24 cellular contexts compared by ENCODE assay signal in genomic region chr14:102033241-102033640, GRCh38. TPM values are rescaled to one million over a fixed set of nuclear protein-coding genes. Genes with fewer than 3 reads are reported as not detected.
A peak's percentile ranks its signal among the peaks of the same experiment; 100 is the strongest.
DNase-seq lines count a peak whose midpoint lies in the region; ATAC-seq and TF ChIP-seq lines count a peak whose summit lies in the region.
"Had no signal": no experiment of that assay in that cellular context is flagged by ENCODE, and none has a peak within 500 bp of the region (broad histone marks: within the 10 kb centered on the region; RNA-seq: fewer than 3 reads in every experiment).

No MANE protein-coding gene starts in this region.

- no peak overlapping the region for H2AFZ ChIP-seq in HCT116 (ENCODE audit: low read depth, low read length, poor library complexity, severe bottlenecking)
- H2AFZ ChIP-seq: GM23248 had no signal

- intact Hi-C loops in HCT116 (cut with micrococcal nuclease), result no loop called here
- intact Hi-C loops in colonic mucosa (cut with DNase I), result no loop called here

- H3K9me3 ChIP-seq in HCT116 (ENCODE audit: control insufficient read depth in 1 of 2, insufficient read depth in 1 of 2, low read depth in 1 of 2, low read length in 2 of 2), result no peaks in the 10 kb centered on the region
- H3K9me3 ChIP-seq in WERI-Rb-1 (ENCODE audit: severe bottlenecking), result no peaks in the 10 kb centered on the region
- H3K9me3 ChIP-seq in colonic mucosa, result no peaks in the 10 kb centered on the region
- H3K9me3 ChIP-seq: BLaER1 treated with 17β-estradiol and CSF1 and Interleukin-3, amounts not matched to agents 10 nM and 100 nM; SJSA1 had no signal

- H3K27ac Mint-ChIP-seq in activated naive CD4-positive, alpha-beta T cell treated with anti-CD3 and anti-CD28 coated beads, Interleukin-2, amount 50 U/mL, for 72 hours, result peak overlapping the region; percentile 48 to 70
- H3K27ac Mint-ChIP-seq in activated naive CD4-positive, alpha-beta T cell treated with anti-CD3 and anti-CD28 coated beads, Interleukin-2, amount 10 ng/mL, durations not matched to agents 7 days and 5 days, result no peak overlapping the region
- peak overlapping the region; percentile 47 for H3K27ac Mint-ChIP-seq in stimulated activated naive B cell treated with anti-CD40 and anti-IgM and Interleukin-4, amounts not matched to agents 10 μg/mL and 1 μg/mL and 100 μg/mL, for 72 hours
- H3K27ac Mint-ChIP-seq: CD4-positive, alpha-beta T cell; HFFc6 had no signal

- H3K27me3 Mint-ChIP-seq in activated naive CD4-positive, alpha-beta T cell treated with anti-CD3 and anti-CD28 coated beads, Interleukin-2, amount 10 ng/mL, durations not matched to agents 7 days and 5 days, result no peaks in the 10 kb centered on the region
- H3K27me3 Mint-ChIP-seq in stimulated activated naive B cell treated with anti-CD40 and anti-IgM and Interleukin-4, amounts not matched to agents 10 μg/mL and 1 μg/mL and 100 μg/mL, for 72 hours, result no peaks in the 10 kb centered on the region
- H3K27me3 Mint-ChIP-seq: CD4-positive, alpha-beta T cell had no signal

- TSS peak; percentile 23 for BruUV-seq in HCT116 (replicated peaks; lab: Mats Ljungman, UMichigan)

- no peak for ATAC-seq in activated naive CD4-positive, alpha-beta T cell treated with anti-CD3 and anti-CD28 coated beads, Interleukin-2, amount 50 U/mL, for 72 hours
- ATAC-seq in HCT116, result no peak
- no peak for ATAC-seq in stimulated activated naive B cell treated with anti-CD40 and anti-IgM and Interleukin-4, amounts not matched to agents 10 μg/mL and 1 μg/mL and 100 μg/mL, for 72 hours (replicated peaks)

- no peaks in the 10 kb centered on the region for H3K4me1 Mint-ChIP-seq in activated naive CD4-positive, alpha-beta T cell treated with anti-CD3 and anti-CD28 coated beads, Interleukin-2, amount 10 ng/mL, durations not matched to agents 7 days and 5 days
- no peaks in the 10 kb centered on the region for H3K4me1 Mint-ChIP-seq in stimulated activated naive B cell treated with anti-CD40 and anti-IgM and Interleukin-4, amounts not matched to agents 10 μg/mL and 1 μg/mL and 100 μg/mL, for 72 hours
- H3K4me1 Mint-ChIP-seq: H9 had no signal

- H3K4me3 Mint-ChIP-seq in activated naive CD4-positive, alpha-beta T cell treated with anti-CD3 and anti-CD28 coated beads, Interleukin-2, amount 10 ng/mL, durations not matched to agents 7 days and 5 days, result no peak overlapping the region
- H3K4me3 Mint-ChIP-seq in stimulated activated naive B cell treated with anti-CD40 and anti-IgM and Interleukin-4, amounts not matched to agents 10 μg/mL and 1 μg/mL and 100 μg/mL, for 72 hours, result no peak overlapping the region
- H3K4me3 Mint-ChIP-seq: CD4-positive, alpha-beta T cell; H9; HFFc6 had no signal

- no peak overlapping the region for H3K4me3 ChIP-seq in HCT116 (replicated peaks in 1 of 2; ENCODE audit: low read depth in 1 of 2, low read length in 2 of 2)
- no peak overlapping the region for H3K4me3 ChIP-seq in WERI-Rb-1 (ENCODE audit: low read depth, low read length)
- no peak overlapping the region for H3K4me3 ChIP-seq in colonic mucosa
- H3K4me3 ChIP-seq: BLaER1 treated with 17β-estradiol and CSF1 and Interleukin-3, amounts not matched to agents 10 nM and 100 nM; GM23248; SJSA1 had no signal

- H4K20me1 ChIP-seq in HCT116 (ENCODE audit: insufficient read depth), result no peaks in the 10 kb centered on the region

- no peaks in the 10 kb centered on the region; a peak in 1 of 4 replicates for H3K4me1 ChIP-seq in HCT116 (ENCODE audit: control insufficient read depth in 1 of 2, insufficient read depth in 2 of 2, low read length in 2 of 2)
- no peaks in the 10 kb centered on the region for H3K4me1 ChIP-seq in colonic mucosa

- POLR2A ChIA-PET in HCT116 (lab: Charles Lee), result no interaction called here

- no peak overlapping the region for H3K27ac ChIP-seq in HCT116 (ENCODE audit: low read depth, low read length)
- peak overlapping the region; percentile 67 for H3K27ac ChIP-seq in WERI-Rb-1
- H3K27ac ChIP-seq in colonic mucosa, result no peak overlapping the region
- H3K27ac ChIP-seq: BLaER1 treated with 17β-estradiol and CSF1 and Interleukin-3, amounts not matched to agents 10 nM and 100 nM; GM23248; SJSA1 had no signal

- no peaks in the 10 kb centered on the region for H3K79me2 ChIP-seq in HCT116 (ENCODE audit: insufficient read depth, low read length)

- TF ChIP-seq RAD21 in HCT116 (IDR thresholded peaks at IDR 0.05; ENCODE audit: low read depth), result no peak

- H3K9me2 ChIP-seq in HCT116 (ENCODE audit: insufficient read depth), result no peaks in the 10 kb centered on the region

- H3K27me3 ChIP-seq in HCT116 (ENCODE audit: insufficient read depth, low read length), result no peaks in the 10 kb centered on the region
- H3K27me3 ChIP-seq in WERI-Rb-1 (ENCODE audit: insufficient read depth, low read depth, severe bottlenecking), result no peaks in the 10 kb centered on the region
- H3K27me3 ChIP-seq in colonic mucosa, result no peaks in the 10 kb centered on the region
- H3K27me3 ChIP-seq: BLaER1 treated with 17β-estradiol and CSF1 and Interleukin-3, amounts not matched to agents 10 nM and 100 nM; SJSA1 had no signal

- RAD21 ChIA-PET in HCT116 (lab: Charles Lee; ENCODE audit: low non-redundant PET in 1 of 2, low total read pairs in 2 of 2, uncharacterized antibody in 2 of 2, unreplicated experiment in 2 of 2), result no interaction called here

- TF ChIP-seq CTCF in HCT116 (IDR thresholded peaks at IDR 0.05 in 2 of 3, conservative IDR thresholded peaks at IDR 0.05 in 1 of 3; ENCODE audit: borderline replicate concordance in 1 of 3, insufficient read depth in 1 of 3, low read depth in 2 of 3, low read length in 2 of 3) (no peak), WERI-Rb-1 (IDR thresholded peaks at IDR 0.05; ENCODE audit: low read depth, low read length) (no peak), colonic mucosa (IDR thresholded peaks at IDR 0.05) (no peak)

- H3K36me3 ChIP-seq in HCT116 (ENCODE audit: control insufficient read depth in 1 of 2, insufficient read depth in 2 of 2, low read length in 2 of 2) (peaks cover 70 to 76% of the 10 kb centered on the region in 2 experiments), WERI-Rb-1 (peaks cover 97% of the 10 kb centered on the region), colonic mucosa (peaks cover 33% of the 10 kb centered on the region)

- H3K4me2 ChIP-seq in HCT116 (ENCODE audit: low read length), result no peak overlapping the region
- H3K4me2 ChIP-seq: BLaER1 treated with 17β-estradiol and CSF1 and Interleukin-3, amounts not matched to agents 10 nM and 100 nM had no signal

- H3K9ac ChIP-seq in HCT116 (ENCODE audit: low read length) (no peak overlapping the region), colonic mucosa (ENCODE audit: low read depth in 2 of 2, low read length in 2 of 2) (no peak overlapping the region)
- H3K9ac ChIP-seq: GM23248 had no signal

- CTCF ChIA-PET in activated naive CD4-positive, alpha-beta T cell treated with anti-CD3 and anti-CD28 coated beads, Interleukin-2, amount 10 ng/mL, durations not matched to agents 7 days and 5 days (lab: Charles Lee), result interaction anchor here (1.7 kb wide), 1 partner anchor 64 kb away, joined by 3 read pairs; no protein-coding TSS in a partner anchor
- CTCF ChIA-PET in HCT116 (lab: Charles Lee), result interaction anchor here (1.6 kb wide), 1 partner anchor 13 kb away, joined by 4 read pairs; no protein-coding TSS in a partner anchor

- no peak for TF ChIP-seq POLR2A in HCT116 (IDR thresholded peaks at IDR 0.05; ENCODE audit: borderline replicate concordance, extremely low read depth, insufficient read depth, insufficient read length)

- H3K36me3 Mint-ChIP-seq in activated naive CD4-positive, alpha-beta T cell treated with anti-CD3 and anti-CD28 coated beads, Interleukin-2, amount 50 U/mL, for 72 hours, result peaks cover 29 to 32% of the 10 kb centered on the region in 2 donors
- peaks cover 69% of the 10 kb centered on the region for H3K36me3 Mint-ChIP-seq in activated naive CD4-positive, alpha-beta T cell treated with anti-CD3 and anti-CD28 coated beads, Interleukin-2, amount 10 ng/mL, durations not matched to agents 7 days and 5 days
- H3K36me3 Mint-ChIP-seq in stimulated activated naive B cell treated with anti-CD40 and anti-IgM and Interleukin-4, amounts not matched to agents 10 μg/mL and 1 μg/mL and 100 μg/mL, for 72 hours, result peaks cover 44 to 47% of the 10 kb centered on the region in 2 donors

- no peaks in the 10 kb centered on the region for H3K9me3 Mint-ChIP-seq in activated naive CD4-positive, alpha-beta T cell treated with anti-CD3 and anti-CD28 coated beads, Interleukin-2, amount 50 U/mL, for 72 hours
- H3K9me3 Mint-ChIP-seq in activated naive CD4-positive, alpha-beta T cell treated with anti-CD3 and anti-CD28 coated beads, Interleukin-2, amount 10 ng/mL, durations not matched to agents 7 days and 5 days, result no peaks in the 10 kb centered on the region
- H3K9me3 Mint-ChIP-seq in stimulated activated naive B cell treated with anti-CD40 and anti-IgM and Interleukin-4, amounts not matched to agents 10 μg/mL and 1 μg/mL and 100 μg/mL, for 72 hours, result no peaks in the 10 kb centered on the region
- H3K9me3 Mint-ChIP-seq: CD4-positive, alpha-beta T cell; H9; HFFc6 had no signal

- no peak for DNase-seq in activated naive CD4-positive, alpha-beta T cell treated with anti-CD3 and anti-CD28 coated beads, Interleukin-2, amount 50 U/mL, for 72 hours (ENCODE audit: low spot score in 2 of 2)
- DNase-seq in activated naive CD4-positive, alpha-beta T cell treated with anti-CD3 and anti-CD28 coated beads, Interleukin-2, amount 10 ng/mL, durations not matched to agents 7 days and 5 days, result no peak
- DNase-seq in HCT116 (ENCODE audit: low read depth, low spot score) (no peak), WERI-Rb-1 (peak; percentile 80), NCI-H1930 (lab: John Stamatoyannopoulos, UW) (no peak), colonic mucosa (no peak)
- no peak for DNase-seq in stimulated activated naive B cell treated with anti-CD40 and anti-IgM and Interleukin-4, amounts not matched to agents 10 μg/mL and 1 μg/mL and 100 μg/mL, for 72 hours
- DNase-seq: AML-193; CD4-positive, alpha-beta T cell; GM23248; H9; HFFc6; KBM-7; MV-4-11; NCI-H1105 treated with DMSO at 0.1 percent for 48 hours; NCI-H2081; NCI-H226; NCI-H510A; NCI-H748 treated with DMSO at 0.1 percent for 48 hours; NK-92 treated with Interleukin-12 subunit alpha and Interleukin-12 subunit beta, amount 100 ng/mL, for 24 hours; Right ventricle myocardium superior; RPMI8226 had no signal

TF ChIP-seq in HCT116, 20 proteins besides CTCF, POLR2A, EP300 and RAD21:
- no peak for TF ChIP-seq MAX (IDR thresholded peaks at IDR 0.05)

RNA-seq across cellular contexts. Expression of gene HSP90AA1, which starts 53.6 kb away (rescaled TPM):
- 1,000 to 10,000 TPM in 1 of 2 donors, 100 to 1,000 TPM in 1; 992 to 1,009 TPM for total RNA-seq in activated naive CD4-positive, alpha-beta T cell treated with anti-CD3 and anti-CD28 coated beads, Interleukin-2, amount 50 U/mL, for 72 hours
- total RNA-seq in HCT116 (2021; ENCODE audit: unreplicated experiment), result 1,380 TPM
- 597 and 977 TPM in 2 replicates for polyA plus RNA-seq in HCT116 (2012)
- 1,000 to 10,000 TPM in 1 of 2 donors, 100 to 1,000 TPM in 1; 357 to 1,349 TPM for total RNA-seq in colonic mucosa
